ENCODE assay signal across 1 cellular context in the genomic region with DNA sequence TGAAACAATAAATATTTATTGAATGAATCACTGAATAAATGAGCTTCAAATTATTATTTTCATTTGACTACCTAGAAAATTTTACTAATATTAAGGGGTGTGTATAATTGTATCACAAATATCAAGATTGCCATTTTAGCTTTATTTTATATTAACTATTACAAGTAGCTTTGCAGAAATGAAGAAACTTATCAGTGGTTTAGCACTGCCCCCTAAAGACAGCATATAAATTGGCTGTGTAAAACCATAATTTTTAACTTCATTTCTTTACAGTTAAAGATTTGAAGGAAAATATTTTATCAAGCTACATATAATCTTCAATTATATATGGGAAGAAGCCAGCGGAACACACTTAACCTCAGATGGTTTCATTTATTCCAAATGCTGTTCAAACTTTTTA.
TF ChIP-seq lines count a peak whose summit lies in the region.

No MANE protein-coding gene starts in this region.

TF ChIP-seq in IMR-90, 13 proteins besides CTCF, POLR2A, EP300 and RAD21 (continued from another document):
- TF ChIP-seq RCOR1 (IDR thresholded peaks at IDR 0.05; ENCODE audit: insufficient replicate concordance, low read length), result no peak
- no peak for TF ChIP-seq SMC3 (IDR thresholded peaks at IDR 0.05; ENCODE audit: low read depth, low read length)
- no peak for TF ChIP-seq RFX5 (IDR thresholded peaks at IDR 0.05; ENCODE audit: low read depth, low read length)
- no peak for TF ChIP-seq MXI1 (IDR thresholded peaks at IDR 0.05; ENCODE audit: borderline replicate concordance, low read depth, low read length)
- TF ChIP-seq NFE2L2 (IDR thresholded peaks at IDR 0.05; ENCODE audit: low read depth, low read length), result no peak
- TF ChIP-seq FOS (IDR thresholded peaks at IDR 0.05; ENCODE audit: low read depth, low read length), result no peak
